ENCODE assay signal across 8 cellular contexts in genomic region chr14:50521912-50522341, GRCh38. TPM values are rescaled to one million over a fixed set of nuclear protein-coding genes. Genes with fewer than 3 reads are reported as not detected.
DNase-seq lines count a peak whose midpoint lies in the region; ATAC-seq and TF ChIP-seq lines count a peak whose summit lies in the region.

No MANE protein-coding gene starts in this region.

- DNase-seq in EH (ENCODE audit: low read depth): peak; percentile 26
- no peak for DNase-seq in effector memory CD4-positive, alpha-beta T cell
- DNase-seq in tibial nerve (ENCODE audit: low spot score in 2 of 2): no peak
- no peak for DNase-seq in GM03348 (ENCODE audit: low spot score)
- DNase-seq in ACHN: no peak
- DNase-seq in left lobe of liver (ENCODE audit: low spot score): no peak

- no peak for TF ChIP-seq CTCF in tibial nerve (IDR thresholded peaks at IDR 0.05)

- H3K4me1 ChIP-seq in effector memory CD4-positive, alpha-beta T cell (ENCODE audit: control insufficient read depth, insufficient read depth, low read length, poor library complexity, severe bottlenecking): peaks cover 5% of the 10 kb centered on the region
- peaks cover 0 to 83% (median 17%) of the 10 kb centered on the region in 4 donors for H3K4me1 ChIP-seq in tibial nerve

- peak overlapping the region; percentile 34 for H3K27ac ChIP-seq in effector memory CD4-positive, alpha-beta T cell (ENCODE audit: insufficient read depth, low read length, poor library complexity, severe bottlenecking)
- peak overlapping the region in 3 of 4 donors; percentile 53 to 83 (median 67) for H3K27ac ChIP-seq in tibial nerve

- TF ChIP-seq EP300 in tibial nerve (IDR thresholded peaks at IDR 0.05): no peak

- H3K36me3 ChIP-seq in effector memory CD4-positive, alpha-beta T cell (ENCODE audit: control insufficient read depth, insufficient read depth, low read length): no peaks in the 10 kb centered on the region
- H3K36me3 ChIP-seq in tibial nerve: no peaks in the 10 kb centered on the region

- H3K9me3 ChIP-seq in effector memory CD4-positive, alpha-beta T cell (ENCODE audit: control insufficient read depth, low read length): no peaks in the 10 kb centered on the region
- H3K9me3 ChIP-seq in tibial nerve: no peaks in the 10 kb centered on the region

- no peak overlapping the region for H3K4me3 ChIP-seq in effector memory CD4-positive, alpha-beta T cell (ENCODE audit: insufficient read depth, low read depth, low read length, poor library complexity, severe bottlenecking)
- H3K4me3 ChIP-seq in tibial nerve: no peak overlapping the region

- 50 to 56% methylated on average over 1 of the region's 1 CpG for WGBS in tibial nerve, 2 donors

- H3K27me3 ChIP-seq in effector memory CD4-positive, alpha-beta T cell (replicated peaks; ENCODE audit: control insufficient read depth, insufficient read depth, low read length, poor library complexity, severe bottlenecking): no peaks in the 10 kb centered on the region
- H3K27me3 ChIP-seq in tibial nerve: no peaks in the 10 kb centered on the region

- ATAC-seq in GM21367 (IDR thresholded peaks at IDR 0.05; ENCODE audit: unreplicated experiment): peak; percentile 50
- ATAC-seq in HG03520 (IDR thresholded peaks at IDR 0.05; ENCODE audit: unreplicated experiment): peak; percentile 45
- ATAC-seq in left lobe of liver: no peak

- no peak for TF ChIP-seq POLR2A in tibial nerve (IDR thresholded peaks at IDR 0.05)

- in situ Hi-C loops in ACHN (cut with HindIII; ENCODE audit: low pct_ligation_motif_present, low pct_unique_long_range_greater_than_20kb, low sequenced_read_pairs): no loop called here

RNA-seq across cellular contexts. Expression of gene MAP4K5, which starts 10.4 kb away (rescaled TPM):
- total RNA-seq in tibial nerve (100 to 1,000 TPM; 216 to 288 (median 279) TPM), left lobe of liver (10.0 TPM)

RNA-seq across cellular contexts. Expression of gene ATL1, which starts 38.0 kb away (rescaled TPM):
- 10 to 100 TPM; 13.5 to 34.7 (median 23.3) TPM for total RNA-seq in tibial nerve
- total RNA-seq in left lobe of liver: 0.48 TPM

Comparison
In these comparisons a context has a peak if more than half of its experiments do, and no peak if none do; other contexts are left out.
1. RNA of gene MAP4K5, which starts 10.4 kb away (total RNA-seq): 216 to 288 TPM in tibial nerve; 10.0 TPM in left lobe of liver (single experiment); every median in the first group is over 10 times any median in the second.